In genomic region chr11:86460461-86461404, GRCh38 we compare ENCODE assay signal across 13 cellular contexts.
DNase-seq lines count a peak whose midpoint lies in the region; ATAC-seq lines count a peak whose summit lies in the region.
"Had no signal": no experiment of that assay in that cellular context is flagged by ENCODE, and none has a peak within 500 bp of the region (broad histone marks: within the 10 kb centered on the region; RNA-seq: fewer than 3 reads in every experiment).

No MANE protein-coding gene starts in this region.

- WGBS in neuronal stem cell (ENCODE audit: extremely low coverage in 2 of 2, insufficient read length in 2 of 2, insufficient replicate concordance in 1 of 2), 2 donors = no CpG with 5 or more reads among the region's 9 CpGs

- in situ Hi-C loops in ACHN (cut with HindIII; ENCODE audit: low pct_ligation_motif_present, low pct_unique_long_range_greater_than_20kb, low sequenced_read_pairs) = loop anchor here (25.0 kb wide), 1 partner anchor 127 kb away; no protein-coding TSS in a partner anchor

- peak overlapping the region; percentile 66 for H4K8ac ChIP-seq in neuronal stem cell (ENCODE audit: low read depth, low read length)

- H3K9me3 ChIP-seq in neuronal stem cell (replicated peaks in 1 of 2; ENCODE audit: control insufficient read depth in 2 of 2, insufficient read depth in 1 of 2, low read depth in 1 of 2, low read length in 2 of 2) = peaks cover 0 to 3% of the 10 kb centered on the region in 2 donors
- H3K9me3 ChIP-seq: neutrophil had no signal

- no peak overlapping the region for H3K4me3 ChIP-seq in neuronal stem cell (ENCODE audit: low read length in 2 of 2)
- H3K4me3 ChIP-seq: GM12878 had no signal

- H2BK5ac ChIP-seq in neuronal stem cell (ENCODE audit: low read length) = no peak overlapping the region

- H3K27ac ChIP-seq in caudate nucleus (ENCODE audit: low read depth, low read length) (peak overlapping the region; percentile 39), neuronal stem cell (replicated peaks; ENCODE audit: low read length) (peak overlapping the region; percentile 48)
- H3K27ac ChIP-seq: neutrophil had no signal

- no peak overlapping the region for H3K4me2 ChIP-seq in neuronal stem cell (ENCODE audit: insufficient read depth, low read length, poor library complexity, severe bottlenecking)

- no peak overlapping the region for H3K4ac ChIP-seq in neuronal stem cell (ENCODE audit: low read length)

- no peak overlapping the region for H3K23ac ChIP-seq in neuronal stem cell (ENCODE audit: low read depth, low read length, poor library complexity)

- DNase-seq in ACHN (peak; percentile 13), caudate nucleus (lab: John Stamatoyannopoulos, UW) (peak in 1 of 61 donors; percentile 23), neuronal stem cell (ENCODE audit: low spot score) (no peak), NCI-H1417 treated with DMSO at 0.1 percent for 48 hours (lab: John Stamatoyannopoulos, UW) (no peak), activated gamma-delta T cell (lab: John Stamatoyannopoulos, UW) (no peak), DMS 273 treated with DMSO at 0.1 percent for 48 hours (lab: John Stamatoyannopoulos, UW) (no peak)
- DNase-seq: activated CD4-positive, CD25-positive, alpha-beta regulatory T cell treated with anti-CD3 and anti-CD28 coated beads, Interleukin-2, amount 50 U/mL, for 72 hours; activated naive CD8-positive, alpha-beta T cell treated with anti-CD3 and anti-CD28 coated beads, Interleukin-2, amount 10 ng/mL, durations not matched to agents 7 days and 5 days; NCI-H187 treated with DMSO at 0.1 percent for 48 hours had no signal

- peak overlapping the region; percentile 64 for H2AK5ac ChIP-seq in neuronal stem cell (ENCODE audit: low read depth, low read length)

- no peaks in the 10 kb centered on the region for H3K79me1 ChIP-seq in neuronal stem cell (ENCODE audit: low read depth, low read length)

- H2BK120ac ChIP-seq in neuronal stem cell (ENCODE audit: low read depth, low read length) = peak overlapping the region; percentile 68

- H2AFZ ChIP-seq in neuronal stem cell (ENCODE audit: low read length) = no peak overlapping the region

- H2BK15ac ChIP-seq in neuronal stem cell (ENCODE audit: low read length) = no peak overlapping the region

- no peaks in the 10 kb centered on the region for H3K27me3 ChIP-seq in neuronal stem cell (ENCODE audit: control insufficient read depth in 3 of 3, insufficient read depth in 3 of 3, low read depth in 1 of 3, low read length in 3 of 3)
- H3K27me3 ChIP-seq: neutrophil had no signal

- H3K9ac ChIP-seq in neuronal stem cell (ENCODE audit: low read depth, low read length, poor library complexity) = no peak overlapping the region

- H3K18ac ChIP-seq in neuronal stem cell (ENCODE audit: low read length) = peak overlapping the region; percentile 49

- H3K14ac ChIP-seq in neuronal stem cell (ENCODE audit: low read length) = no peak overlapping the region

- H2BK12ac ChIP-seq in neuronal stem cell (ENCODE audit: low read length) = no peak overlapping the region

- peaks cover 0 to 13% of the 10 kb centered on the region in 2 donors for H3K36me3 ChIP-seq in neuronal stem cell (replicated peaks in 1 of 2; ENCODE audit: control insufficient read depth in 2 of 2, insufficient read depth in 2 of 2, low read length in 2 of 2)
- H3K36me3 ChIP-seq: neutrophil had no signal

- H4K91ac ChIP-seq in neuronal stem cell (ENCODE audit: low read depth, low read length, poor library complexity) = no peak overlapping the region

- peak; percentile 34 for ATAC-seq in HG02852 (IDR thresholded peaks at IDR 0.05; ENCODE audit: unreplicated experiment)
- no peak for ATAC-seq in GM21576 (IDR thresholded peaks at IDR 0.05; ENCODE audit: unreplicated experiment)
- ATAC-seq: GM12878 had no signal

- H3K4me1 ChIP-seq in neuronal stem cell (ENCODE audit: control insufficient read depth in 2 of 2, insufficient read depth in 1 of 2, low read depth in 1 of 2, low read length in 2 of 2) = peaks cover 15 to 24% of the 10 kb centered on the region in 2 donors
